31 cellular contexts compared by ENCODE assay signal in the genomic region with DNA sequence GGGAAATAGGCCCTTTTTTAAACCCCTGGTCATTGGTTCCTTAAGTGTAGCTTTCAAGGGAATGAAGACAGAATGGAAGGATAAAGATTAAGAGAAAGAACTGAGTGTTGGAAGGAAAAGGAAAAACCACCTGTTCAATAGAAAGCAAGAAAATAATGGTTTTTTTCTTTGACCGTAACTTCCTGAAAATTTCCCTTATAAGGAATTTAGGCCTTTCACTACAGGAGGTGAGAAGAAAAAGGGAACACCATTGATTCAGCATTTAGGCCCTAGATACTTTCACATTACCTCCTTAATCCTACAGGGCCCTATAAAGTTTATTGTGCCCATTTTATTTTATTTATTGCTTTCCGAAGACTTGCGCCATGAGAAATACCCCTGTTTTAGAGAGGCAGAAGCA. TPM values are rescaled to one million over a fixed set of nuclear protein-coding genes. Genes with fewer than 3 reads are reported as not detected.
DNase-seq lines count a peak whose midpoint lies in the region; ATAC-seq, FAIRE-seq and TF ChIP-seq lines count a peak whose summit lies in the region.
"Had no signal": no experiment of that assay in that cellular context is flagged by ENCODE, and none has a peak within 500 bp of the region (broad histone marks: within the 10 kb centered on the region; RNA-seq: fewer than 3 reads in every experiment).

No MANE protein-coding gene starts in this region.

- no peaks in the 10 kb centered on the region for H3K27me3 Mint-ChIP-seq in CD4-positive, alpha-beta T cell
- no peaks in the 10 kb centered on the region for H3K27me3 Mint-ChIP-seq in WTC11 (ENCODE audit: low read depth)
- H3K27me3 Mint-ChIP-seq in T-helper 2 cell treated with Interferon-gamma antibody and Interleukin-4, amounts not matched to agents 5 μg/mL and 100 μg/mL, for 36 hours (ENCODE audit: low read depth), result no peaks in the 10 kb centered on the region
- H3K27me3 Mint-ChIP-seq: effector memory CD8-positive, alpha-beta T cell; progenitor cell of endocrine pancreas; stimulated activated naive CD8-positive, alpha-beta T cell treated with anti-CD3 and anti-CD28 coated beads, Interleukin-15, Interleukin-2, amounts not matched to agents 100 ng/mL and 50 ng/mL, for 24 hours had no signal

- H3K4me3 Mint-ChIP-seq in CD4-positive, alpha-beta T cell, result no peak overlapping the region
- H3K4me3 Mint-ChIP-seq in WTC11, result no peak overlapping the region
- no peak overlapping the region for H3K4me3 Mint-ChIP-seq in T-helper 2 cell treated with Interferon-gamma antibody and Interleukin-4, amounts not matched to agents 5 μg/mL and 100 μg/mL, for 36 hours
- H3K4me3 Mint-ChIP-seq: activated naive CD4-positive, alpha-beta T cell treated with anti-CD3 and anti-CD28 coated beads for 36 hours; effector memory CD8-positive, alpha-beta T cell; nephron; stimulated activated naive CD8-positive, alpha-beta T cell treated with anti-CD3 and anti-CD28 coated beads, Interleukin-15, Interleukin-2, amounts not matched to agents 100 ng/mL and 50 ng/mL, for 24 hours had no signal

- H3K36me3 Mint-ChIP-seq in CD4-positive, alpha-beta T cell (ENCODE audit: low read depth), result peaks cover 25% of the 10 kb centered on the region
- no peaks in the 10 kb centered on the region for H3K36me3 Mint-ChIP-seq in WTC11
- H3K36me3 Mint-ChIP-seq in T-helper 2 cell treated with Interferon-gamma antibody and Interleukin-4, amounts not matched to agents 5 μg/mL and 100 μg/mL, for 36 hours (ENCODE audit: low read depth), result peaks cover 12% of the 10 kb centered on the region

- no peaks in the 10 kb centered on the region for H3K9me3 Mint-ChIP-seq in CD4-positive, alpha-beta T cell
- no peaks in the 10 kb centered on the region for H3K9me3 Mint-ChIP-seq in WTC11
- H3K9me3 Mint-ChIP-seq in T-helper 2 cell treated with Interferon-gamma antibody and Interleukin-4, amounts not matched to agents 5 μg/mL and 100 μg/mL, for 36 hours, result no peaks in the 10 kb centered on the region
- H3K9me3 Mint-ChIP-seq: activated naive CD4-positive, alpha-beta T cell treated with anti-CD3 and anti-CD28 coated beads for 36 hours; effector memory CD8-positive, alpha-beta T cell; nephron; stimulated activated naive CD8-positive, alpha-beta T cell treated with anti-CD3 and anti-CD28 coated beads, Interleukin-15, Interleukin-2, amounts not matched to agents 100 ng/mL and 50 ng/mL, for 24 hours had no signal

- CTCF ChIA-PET in CD4-positive, alpha-beta T cell (lab: Charles Lee), result interaction anchor here (1.0 to 1.1 kb wide), 2 partner anchors 9 to 338 kb away, joined by 3 read pairs; no protein-coding TSS in a partner anchor
- CTCF ChIA-PET in WTC11 (lab: Charles Lee), result interaction anchor here (1.3 to 4.1 kb wide), 2 partner anchors 15 to 18 kb away, joined by 6 to 20 read pairs; a partner anchor contains a TSS

- H3K36me3 ChIP-seq in HUES64 (ENCODE audit: insufficient read depth, low read length) (peaks cover 5% of the 10 kb centered on the region), neutrophil (no peaks in the 10 kb centered on the region)
- H3K36me3 ChIP-seq: sigmoid colon, thyroid gland had no signal

- no peak for FAIRE-seq in GM12892 (lab: Jason Lieb, UNC)
- FAIRE-seq: bronchial epithelial cell, G401.6, GM18507, H54 had no signal

- 97% methylated on average over 2 of the region's 3 CpGs for WGBS in HUES64

- H3K9me3 ChIP-seq in CD4-positive, alpha-beta T cell (ENCODE audit: control insufficient read depth, low read length), result no peaks in the 10 kb centered on the region
- H3K9me3 ChIP-seq in HUES64 (ENCODE audit: insufficient read depth, low read depth, low read length) (no peaks in the 10 kb centered on the region), neutrophil (no peaks in the 10 kb centered on the region)
- H3K9me3 ChIP-seq: gastroesophageal sphincter, sigmoid colon, thyroid gland had no signal

- no peak for TF ChIP-seq CTCF in CD4-positive, alpha-beta T cell (IDR thresholded peaks at IDR 0.05)
- TF ChIP-seq CTCF in WTC11 (IDR thresholded peaks at IDR 0.05), result no peak
- TF ChIP-seq CTCF in neutrophil (IDR thresholded peaks at IDR 0.05), result no peak

- H3K4me3 ChIP-seq in HUES64 (ENCODE audit: low read length) (no peak overlapping the region), neutrophil (ENCODE audit: low read depth in 1 of 2, low read length in 1 of 2) (no peak overlapping the region)
- H3K4me3 ChIP-seq: coronary artery, gastroesophageal sphincter, sigmoid colon, thyroid gland had no signal

- peak overlapping the region; percentile 24; the same call in 1 of the 2 replicates for H3K9ac ChIP-seq in HUES64 (ENCODE audit: low read depth, low read length)

- DNase-seq in CD4-positive, alpha-beta T cell, result no peak
- DNase-seq in WTC11 (ENCODE audit: low spot score) (no peak), GM12892 (ENCODE audit: insufficient read length) (no peak)
- no peak for DNase-seq in T-helper 2 cell treated with Interferon-gamma antibody and Interleukin-4, amounts not matched to agents 5 μg/mL and 100 μg/mL, for 36 hours (ENCODE audit: low spot score)
- DNase-seq: activated CD4-positive, alpha-beta T cell treated with anti-CD3 and anti-CD28 coated beads for 1 hour; activated naive CD4-positive, alpha-beta T cell treated with anti-CD3 and anti-CD28 coated beads for 36 hours; activated T-cell treated with anti-CD3 and anti-CD28 coated beads, Interleukin-2, amount 50 U/mL, for 48 hours; amygdala; effector memory CD8-positive, alpha-beta T cell; islet precursor cell; left ventricle myocardium superior; midbrain; NCI-H1092 treated with DMSO at 0.1 percent for 48 hours; NCI-H2029; NCI-H226; NCI-H748 treated with DMSO at 0.1 percent for 48 hours; SHP77; sigmoid colon; thyroid gland had no signal

- peaks cover 52% of the 10 kb centered on the region for H3K4me1 Mint-ChIP-seq in CD4-positive, alpha-beta T cell (ENCODE audit: low read depth)
- peaks cover 25% of the 10 kb centered on the region for H3K4me1 Mint-ChIP-seq in WTC11
- peaks cover 31% of the 10 kb centered on the region for H3K4me1 Mint-ChIP-seq in T-helper 2 cell treated with Interferon-gamma antibody and Interleukin-4, amounts not matched to agents 5 μg/mL and 100 μg/mL, for 36 hours (ENCODE audit: low read depth)

- intact Hi-C loops in CD4-positive, alpha-beta T cell (cut with DNase I, micrococcal nuclease), result no loop called here

- H3K27ac Mint-ChIP-seq in CD4-positive, alpha-beta T cell, result peak overlapping the region; percentile 5
- peak overlapping the region; percentile 31; the same call in 1 of the 2 replicates for H3K27ac Mint-ChIP-seq in WTC11
- H3K27ac Mint-ChIP-seq in T-helper 2 cell treated with Interferon-gamma antibody and Interleukin-4, amounts not matched to agents 5 μg/mL and 100 μg/mL, for 36 hours, result no peak overlapping the region
- H3K27ac Mint-ChIP-seq: activated naive CD4-positive, alpha-beta T cell treated with anti-CD3 and anti-CD28 coated beads for 36 hours; nephron; progenitor cell of endocrine pancreas; stimulated activated naive CD8-positive, alpha-beta T cell treated with anti-CD3 and anti-CD28 coated beads, Interleukin-15, Interleukin-2, amounts not matched to agents 100 ng/mL and 50 ng/mL, for 24 hours had no signal

- TF ChIP-seq POLR2A in GM12892 (IDR thresholded peaks at IDR 0.05; ENCODE audit: low read depth, low read length), result no peak

- peaks cover 17% of the 10 kb centered on the region for H3K4me1 ChIP-seq in HUES64 (ENCODE audit: insufficient read depth, low read length)
- H3K4me1 ChIP-seq in neutrophil (ENCODE audit: control insufficient read depth in 1 of 2, insufficient read depth in 1 of 2, low read depth in 1 of 2, low read length in 1 of 2), result peaks cover 38 to 43% of the 10 kb centered on the region in 2 experiments

- H3K27ac ChIP-seq in CD4-positive, alpha-beta T cell (ENCODE audit: low read depth, low read length), result no peak overlapping the region
- H3K27ac ChIP-seq in HUES64 (ENCODE audit: low read depth, low read length) (peak overlapping the region; percentile 73), neutrophil (peak overlapping the region; percentile 66)
- H3K27ac ChIP-seq: coronary artery, gastroesophageal sphincter, sigmoid colon, thyroid gland had no signal

- ATAC-seq in CD4-positive, alpha-beta T cell (ENCODE audit: poor library complexity), result no peak
- ATAC-seq in WTC11 (no peak), GM19455 (IDR thresholded peaks at IDR 0.05; ENCODE audit: unreplicated experiment) (no peak)
- ATAC-seq: effector memory CD8-positive, alpha-beta T cell; gastroesophageal sphincter; left ventricle myocardium superior had no signal

- no peaks in the 10 kb centered on the region for H3K27me3 ChIP-seq in CD4-positive, alpha-beta T cell (ENCODE audit: control insufficient read depth, insufficient read depth, low read length)
- H3K27me3 ChIP-seq in HUES64 (ENCODE audit: insufficient read depth, low read length), result no peaks in the 10 kb centered on the region
- no peaks in the 10 kb centered on the region for H3K27me3 ChIP-seq in neutrophil
- H3K27me3 ChIP-seq: gastroesophageal sphincter, sigmoid colon, thyroid gland had no signal

- POLR2A ChIA-PET in CD4-positive, alpha-beta T cell (lab: Charles Lee), result interaction anchor here (1.5 kb wide), 1 partner anchor 19 kb away, joined by 5 read pairs; a partner anchor contains a TSS
- POLR2A ChIA-PET in WTC11 (lab: Charles Lee), result no interaction called here

TF ChIP-seq in WTC11, 78 proteins besides CTCF, POLR2A, EP300 and RAD21:
- TF ChIP-seq TEAD4 (CRISPR knock-in tag; IDR thresholded peaks at IDR 0.05) (no peak), FOXP1 (CRISPR knock-in tag; IDR thresholded peaks at IDR 0.05; ENCODE audit: borderline replicate concordance) (no peak), ZNF416 (CRISPR knock-in tag; IDR thresholded peaks at IDR 0.05) (no peak), SOX15 (CRISPR knock-in tag; IDR thresholded peaks at IDR 0.05) (no peak)
TF ChIP-seq in WTC11: peak in this region for 0.

RNA-seq across cellular contexts. Expression of a gene that starts 18.9 kb away (rescaled TPM):
- total RNA-seq in CD4-positive, alpha-beta T cell, result 10 to 100 TPM; 47.1 to 47.8 TPM
- 29.7 TPM for polyA plus RNA-seq in HUES64 (2013, experiment 1 of 2)
- 29.8 TPM for polyA plus RNA-seq in HUES64 (2013, experiment 2 of 2)
- 91.2 to 104 TPM (median 94.0 TPM) in 3 replicates for total RNA-seq in WTC11 (2021)
- polyA plus RNA-seq in GM12892 (2012; ENCODE audit: missing spikeins), result 17.1 TPM

RNA-seq across cellular contexts. Expression of a gene that starts 52.7 kb away (rescaled TPM):
- total RNA-seq in CD4-positive, alpha-beta T cell, result 1 to 10 TPM; 6.3 to 6.4 TPM
- polyA plus RNA-seq in HUES64 (2013, experiment 1 of 2), result 33.3 TPM
- 30.7 TPM for polyA plus RNA-seq in HUES64 (2013, experiment 2 of 2)
- 46.3 to 49.8 TPM (median 47.2 TPM) in 3 replicates for total RNA-seq in WTC11 (2021)
- polyA plus RNA-seq in GM12892 (2012; ENCODE audit: missing spikeins), result 27.9 TPM

RNA-seq across cellular contexts. Expression of a gene that starts 54.0 kb away (rescaled TPM):
- total RNA-seq in CD4-positive, alpha-beta T cell, result 1 to 10 TPM; 7.2 to 7.9 TPM
- polyA plus RNA-seq in HUES64 (2013, experiment 1 of 2), result 22.1 TPM
- 23.5 TPM for polyA plus RNA-seq in HUES64 (2013, experiment 2 of 2)
- 18.8 to 25.8 TPM (median 23.8 TPM) in 3 replicates for total RNA-seq in WTC11 (2021)
- 12.3 TPM for polyA plus RNA-seq in GM12892 (2012; ENCODE audit: missing spikeins)
